In the genomic region with DNA sequence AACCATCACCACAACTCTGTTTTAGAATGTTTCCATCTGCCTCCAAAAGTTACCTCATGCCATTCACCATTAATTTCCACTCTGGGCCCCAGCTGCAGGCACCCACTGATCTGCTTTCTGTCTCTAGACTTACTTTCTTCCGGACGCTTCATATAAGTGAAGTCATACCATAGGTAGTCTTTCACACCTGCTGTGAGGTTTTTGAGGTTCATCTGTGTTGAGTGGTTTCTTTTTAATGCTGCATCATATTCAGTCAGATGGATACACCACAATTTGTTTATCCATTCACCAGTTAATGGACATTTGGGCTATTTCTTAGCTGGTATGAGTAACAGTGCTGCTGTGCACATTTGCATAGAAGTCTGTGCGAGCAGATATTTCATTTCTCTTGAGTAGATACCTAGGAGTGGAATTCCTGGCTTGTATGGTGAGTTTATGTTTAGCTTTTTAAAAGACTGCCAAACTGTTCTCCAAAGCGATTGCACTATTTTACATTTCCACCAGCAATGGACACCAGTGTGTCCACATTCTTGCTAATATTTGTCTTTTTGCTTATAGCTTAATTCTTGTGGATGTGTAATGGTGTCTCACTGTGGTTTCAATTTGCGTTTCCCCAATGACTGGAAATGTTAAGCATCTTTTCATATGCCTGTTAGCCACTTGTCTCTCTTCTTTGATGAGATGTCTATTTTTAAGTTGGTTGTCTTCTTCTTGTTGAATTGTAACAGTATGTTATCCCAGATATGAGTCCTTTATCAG, we compare ENCODE assay signal across 10 cellular contexts.
DNase-seq lines count a peak whose midpoint lies in the region; ATAC-seq lines count a peak whose summit lies in the region.
"Had no signal": no experiment of that assay in that cellular context is flagged by ENCODE, and none has a peak within 500 bp of the region (broad histone marks: within the 10 kb centered on the region; RNA-seq: fewer than 3 reads in every experiment).

No MANE protein-coding gene starts in this region.

- H3K27me3 Mint-ChIP-seq in memory B cell = no peaks in the 10 kb centered on the region

- no peak overlapping the region for H3K4me3 Mint-ChIP-seq in memory B cell

- H3K4me1 Mint-ChIP-seq in memory B cell = peaks cover 18% of the 10 kb centered on the region

- peaks cover 11% of the 10 kb centered on the region for H3K36me3 Mint-ChIP-seq in memory B cell

- no peak overlapping the region for H3K27ac Mint-ChIP-seq in memory B cell

- ATAC-seq in HG02571 (IDR thresholded peaks at IDR 0.05; ENCODE audit: unreplicated experiment) = peak; percentile 75
- ATAC-seq in HG03565 (IDR thresholded peaks at IDR 0.05; ENCODE audit: unreplicated experiment) = peak; percentile 72
- peak; percentile 69 for ATAC-seq in memory B cell (ENCODE audit: low read depth)

- DNase-seq in activated CD4-positive, alpha-beta T cell treated with anti-CD3 and anti-CD28 coated beads for 48 hours = peak; percentile 18
- DNase-seq in activated CD4-positive, alpha-beta T cell treated with anti-CD3 and anti-CD28 coated beads for 1 hour = no peak
- DNase-seq in memory B cell (ENCODE audit: low spot score in 2 of 2) = no peak
- DNase-seq in NCI-H82 treated with DMSO at 0.1 percent for 48 hours (lab: John Stamatoyannopoulos, UW; ENCODE audit: unreplicated experiment) = no peak
- DNase-seq in activated effector memory CD4-positive, alpha-beta T cell treated with Interleukin-2 at 50 U/mL for 16 hours = no peak
- DNase-seq in COR-L47 (lab: John Stamatoyannopoulos, UW) = no peak
- DNase-seq: NCI-H446 treated with DMSO at 0.1 percent for 48 hours, small intestine had no signal

- peaks cover 1% of the 10 kb centered on the region for H3K9me3 Mint-ChIP-seq in memory B cell
